21 cellular contexts compared by ENCODE assay signal in the genomic region with DNA sequence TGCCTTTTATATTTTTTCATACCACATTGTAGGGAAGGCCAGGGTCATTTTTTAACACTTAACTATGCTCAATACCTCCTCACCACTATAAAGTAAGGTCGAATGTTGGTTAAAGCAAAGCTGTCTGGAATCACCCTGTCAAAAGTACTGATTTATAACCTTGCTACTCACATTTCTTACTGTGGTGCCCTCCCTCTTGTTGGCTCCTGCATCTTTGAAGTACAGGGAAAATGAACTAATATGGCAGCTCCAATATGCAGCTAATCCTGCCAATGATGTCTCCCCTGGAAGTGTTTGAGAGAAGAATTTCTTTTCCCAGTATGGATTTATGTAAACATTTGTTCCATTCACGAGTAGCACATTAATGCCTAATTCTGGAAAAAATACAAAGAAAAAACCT.
DNase-seq lines count a peak whose midpoint lies in the region; ATAC-seq, FAIRE-seq and TF ChIP-seq lines count a peak whose summit lies in the region.
"Had no signal": no experiment of that assay in that cellular context is flagged by ENCODE, and none has a peak within 500 bp of the region (broad histone marks: within the 10 kb centered on the region; RNA-seq: fewer than 3 reads in every experiment).

No MANE protein-coding gene starts in this region.

- no peak for FAIRE-seq in HepG2 (lab: Jason Lieb, UNC)
- FAIRE-seq in urothelium cell line (lab: Jason Lieb, UNC) = no peak
- FAIRE-seq: GM12892 had no signal

- H4K91ac ChIP-seq in mesenchymal stem cell (ENCODE audit: low read length) = no peak overlapping the region

- no peak overlapping the region for H2BK120ac ChIP-seq in mesenchymal stem cell (ENCODE audit: low read depth, low read length)

- H4K8ac ChIP-seq in mesenchymal stem cell (ENCODE audit: low read length) = no peak overlapping the region

- no peak overlapping the region for H3K14ac ChIP-seq in mesenchymal stem cell (ENCODE audit: low read length in 2 of 2)

- no peaks in the 10 kb centered on the region for H3K79me2 ChIP-seq in HepG2 (ENCODE audit: insufficient read depth, low read length)
- H3K79me2 ChIP-seq: parathyroid adenoma had no signal

- intact Hi-C loops in HepG2 (cut with micrococcal nuclease; ENCODE audit: unreplicated experiment) (loop anchor here (2.0 kb wide), 3 partner anchors 30 to 1190 kb away; no protein-coding TSS in a partner anchor), right lobe of liver (cut with DNase I) (no loop called here)

- TF ChIP-seq EP300 in HepG2 (IDR thresholded peaks at IDR 0.05; ENCODE audit: low read depth in 2 of 2, low read length in 2 of 2) (no peak), HepG2 (CRISPR knock-in tag; IDR thresholded peaks at IDR 0.05; ENCODE audit: borderline replicate concordance) (no peak)

- 8% methylated on average over 2 of the region's 2 CpGs for WGBS in HepG2 (ENCODE audit: low lambda C conversion rate)
- WGBS in right lobe of liver (ENCODE audit: insufficient coverage, low coverage, low lambda C conversion rate, missing lambda C conversion rate) = 23% methylated on average over 2 of the region's 2 CpGs
- 58% methylated on average over 1 of the region's 2 CpGs for WGBS in mesenchymal stem cell

- H3K4me2 ChIP-seq in HepG2 (ENCODE audit: low read depth, low read length) (peak overlapping the region; percentile 47; the same call in 1 of the 2 replicates), mesenchymal stem cell (ENCODE audit: low read length, poor library complexity, severe bottlenecking) (no peak overlapping the region)
- H3K4me2 ChIP-seq: KMS-11 had no signal

- DNase-seq in HepG2 (ENCODE audit: low spot score) (no peak), right lobe of liver (no peak), NCI-H446 (lab: John Stamatoyannopoulos, UW) (peak; percentile 57 to 68), coronary artery (ENCODE audit: low spot score) (no peak), urothelium cell line (ENCODE audit: low spot score) (peak; percentile 21), mesenchymal stem cell (no peak)
- DNase-seq in activated naive CD4-positive, alpha-beta T cell treated with Interleukin-2 at 50 U/mL for 16 hours = no peak
- DNase-seq: central memory CD4-positive, alpha-beta T cell; effector CD4-positive, alpha-beta T cell; glutamatergic neuron; HCEC 1CT; lower lobe of right lung; naive B cell; NCI-H524 treated with DMSO at 0.1 percent for 48 hours; OCI-M1; stimulated activated CD4-positive, alpha-beta T cell treated with anti-CD3 and anti-CD28 coated beads, Interleukin-4, amount 100 ng/mL, for 1 hour had no signal

- no peak overlapping the region for H2AFZ ChIP-seq in HepG2 (ENCODE audit: low read length)
- H2AFZ ChIP-seq in mesenchymal stem cell (ENCODE audit: low read depth, low read length) = no peak overlapping the region
- H2AFZ ChIP-seq: parathyroid adenoma had no signal

- H2AK5ac ChIP-seq in mesenchymal stem cell (ENCODE audit: low read length, severe bottlenecking) = no peak overlapping the region

- TF ChIP-seq CTCF in HepG2 (CRISPR knock-in tag; IDR thresholded peaks at IDR 0.05) = no peak
- no peak for TF ChIP-seq CTCF in right lobe of liver (IDR thresholded peaks at IDR 0.05)
- no peak for TF ChIP-seq CTCF in coronary artery (IDR thresholded peaks at IDR 0.05)

- in situ Hi-C loops in HepG2 (cut with HindIII; ENCODE audit: extremely low pct_ligation_motif_present, low pct_unique_long_range_greater_than_20kb) = no loop called here

- TF ChIP-seq POLR2A in HepG2 (IDR thresholded peaks at IDR 0.05; ENCODE audit: insufficient read depth in 1 of 2, low read depth in 2 of 2, low read length in 2 of 2) (no peak), right lobe of liver (IDR thresholded peaks at IDR 0.05) (no peak)

- H3K27me3 ChIP-seq in HepG2 (ENCODE audit: control insufficient read depth in 1 of 2, insufficient read depth in 2 of 2, low read length in 2 of 2) (no peaks in the 10 kb centered on the region), right lobe of liver (peaks cover 0 to 4% of the 10 kb centered on the region in 2 donors), mesenchymal stem cell (ENCODE audit: control insufficient read depth in 1 of 2, insufficient read depth in 1 of 2, low read length in 2 of 2) (no peaks in the 10 kb centered on the region)

- H3K9me3 ChIP-seq in HepG2 (ENCODE audit: low read length) = no peaks in the 10 kb centered on the region
- H3K9me3 ChIP-seq in right lobe of liver = no peaks in the 10 kb centered on the region
- no peaks in the 10 kb centered on the region for H3K9me3 ChIP-seq in mesenchymal stem cell (ENCODE audit: control insufficient read depth, low read length)
- H3K9me3 ChIP-seq: lower lobe of right lung had no signal

- H4K20me1 ChIP-seq in HepG2 (ENCODE audit: insufficient read depth, low read length) = no peaks in the 10 kb centered on the region

- no TSS peak for BruUV-seq in HepG2 (replicated peaks; lab: Mats Ljungman, UMichigan)

- no peaks in the 10 kb centered on the region for H3K79me1 ChIP-seq in mesenchymal stem cell (replicated peaks; ENCODE audit: low read length, poor library complexity, severe bottlenecking)

- no peak for TF ChIP-seq RAD21 in HepG2 (CRISPR knock-in tag; IDR thresholded peaks at IDR 0.05)

- CTCF ChIA-PET in HepG2 (lab: Yijun Ruan, JAX; ENCODE audit: low intra/inter-chr PET ratio, low total read pairs) = no interaction called here

- no peak overlapping the region for H3K18ac ChIP-seq in mesenchymal stem cell (ENCODE audit: low read depth in 1 of 2, low read length in 2 of 2)

- H2BK15ac ChIP-seq in mesenchymal stem cell (ENCODE audit: low read depth, poor library complexity, severe bottlenecking) = no peak overlapping the region

- no peaks in the 10 kb centered on the region for H3K36me3 ChIP-seq in HepG2 (replicated peaks in 1 of 2; ENCODE audit: control insufficient read depth in 1 of 2, insufficient read depth in 2 of 2, low read length in 2 of 2)
- H3K36me3 ChIP-seq in right lobe of liver = no peaks in the 10 kb centered on the region
- H3K36me3 ChIP-seq in mesenchymal stem cell (ENCODE audit: control insufficient read depth in 1 of 2, insufficient read depth in 2 of 2, low read depth in 1 of 2, low read length in 2 of 2) = no peaks in the 10 kb centered on the region
- H3K36me3 ChIP-seq: lower lobe of right lung had no signal

- no peak overlapping the region for H3K23ac ChIP-seq in mesenchymal stem cell (ENCODE audit: low read length in 2 of 2)

- H3K4me3 ChIP-seq in HepG2 (replicated peaks in 1 of 3; ENCODE audit: insufficient read depth in 1 of 3, low read depth in 2 of 3, low read length in 3 of 3) (no peak overlapping the region; a peak in 1 of 6 replicates), right lobe of liver (no peak overlapping the region), coronary artery (no peak overlapping the region), mesenchymal stem cell (ENCODE audit: insufficient read depth in 1 of 2, low read depth in 1 of 2, low read length in 2 of 2) (no peak overlapping the region)
- H3K4me3 ChIP-seq: lower lobe of right lung had no signal

- peaks cover 71% of the 10 kb centered on the region for H3K4me1 ChIP-seq in HepG2 (ENCODE audit: insufficient read depth, low read length)
- H3K4me1 ChIP-seq in right lobe of liver = peaks cover 0 to 13% (median 6%) of the 10 kb centered on the region in 4 donors
- peaks cover 7% of the 10 kb centered on the region for H3K4me1 ChIP-seq in mesenchymal stem cell (ENCODE audit: control insufficient read depth, insufficient read depth, low read depth, low read length)
- H3K4me1 ChIP-seq: lower lobe of right lung, parathyroid adenoma had no signal

- H3K9ac ChIP-seq in HepG2 (ENCODE audit: insufficient read depth, low read depth, low read length) (peak overlapping the region; percentile 58), mesenchymal stem cell (ENCODE audit: low read length) (no peak overlapping the region)
- H3K9ac ChIP-seq: KMS-11, parathyroid adenoma had no signal

- no peak overlapping the region for H2BK12ac ChIP-seq in mesenchymal stem cell (ENCODE audit: low read length in 2 of 2)

- no peak overlapping the region for H3K4ac ChIP-seq in mesenchymal stem cell (ENCODE audit: low read depth in 1 of 2, low read length in 2 of 2)

- POLR2A ChIA-PET in HepG2 (lab: Yijun Ruan, JAX) = interaction anchor here (1.1 to 5.0 kb wide), 14 partner anchors 9 to 691 kb away, joined by 3 to 52 read pairs (median 8); a partner anchor contains a TSS

- H2BK5ac ChIP-seq in mesenchymal stem cell (ENCODE audit: low read depth, low read length, poor library complexity, severe bottlenecking) = no peak overlapping the region

- ATAC-seq in HepG2 (peak; percentile 12; the same call in 2 of the 3 replicates), right lobe of liver (no peak), HG02623 (IDR thresholded peaks at IDR 0.05; ENCODE audit: unreplicated experiment) (no peak)
- ATAC-seq: activated CD4-positive, CD25-positive, alpha-beta regulatory T cell treated with anti-CD3 and anti-CD28 coated beads, Interleukin-2, amount 50 U/mL, for 24 hours; lower lobe of right lung had no signal

- H3K27ac ChIP-seq in HepG2 (ENCODE audit: extremely low read length, insufficient read depth, low read length) (peak overlapping the region; percentile 72), right lobe of liver (no peak overlapping the region), coronary artery (peak overlapping the region; percentile 35 to 80), mesenchymal stem cell (ENCODE audit: low read length, poor library complexity, severe bottlenecking) (no peak overlapping the region)
- H3K27ac ChIP-seq: KMS-11, lower lobe of right lung, parathyroid adenoma had no signal

TF ChIP-seq in HepG2, 621 proteins besides CTCF, POLR2A, EP300 and RAD21 (continues in another document):
- TF ChIP-seq EHMT2 (IDR thresholded peaks at IDR 0.05; ENCODE audit: borderline replicate concordance, low read depth, low read length) = no peak
- TF ChIP-seq, protein P1, sequence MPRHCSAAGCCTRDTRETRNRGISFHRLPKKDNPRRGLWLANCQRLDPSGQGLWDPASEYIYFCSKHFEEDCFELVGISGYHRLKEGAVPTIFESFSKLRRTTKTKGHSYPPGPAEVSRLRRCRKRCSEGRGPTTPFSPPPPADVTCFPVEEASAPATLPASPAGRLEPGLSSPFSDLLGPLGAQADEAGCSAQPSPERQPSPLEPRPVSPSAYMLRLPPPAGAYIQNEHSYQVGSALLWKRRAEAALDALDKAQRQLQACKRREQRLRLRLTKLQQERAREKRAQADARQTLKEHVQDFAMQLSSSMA (CRISPR knock-in tag; IDR thresholded peaks at IDR 0.05) = no peak
- TF ChIP-seq, protein P2, sequence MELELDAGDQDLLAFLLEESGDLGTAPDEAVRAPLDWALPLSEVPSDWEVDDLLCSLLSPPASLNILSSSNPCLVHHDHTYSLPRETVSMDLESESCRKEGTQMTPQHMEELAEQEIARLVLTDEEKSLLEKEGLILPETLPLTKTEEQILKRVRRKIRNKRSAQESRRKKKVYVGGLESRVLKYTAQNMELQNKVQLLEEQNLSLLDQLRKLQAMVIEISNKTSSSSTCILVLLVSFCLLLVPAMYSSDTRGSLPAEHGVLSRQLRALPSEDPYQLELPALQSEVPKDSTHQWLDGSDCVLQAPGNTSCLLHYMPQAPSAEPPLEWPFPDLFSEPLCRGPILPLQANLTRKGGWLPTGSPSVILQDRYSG (CRISPR knock-in tag; IDR thresholded peaks at IDR 0.05) = no peak

Comparison
In these comparisons a context has a peak if more than half of its experiments do, and no peak if none do; other contexts are left out.
1. H3K27ac ChIP-seq: peak in HepG2 (single experiment) and coronary artery (2 of 2); none in right lobe of liver (0 of 3) and mesenchymal stem cell (single experiment).
2. DNase-seq: peak in NCI-H446 (2 of 2) and urothelium cell line (single experiment); none in HepG2 (single experiment), right lobe of liver (0 of 3), coronary artery (single experiment), activated naive CD4-positive, alpha-beta T cell treated with Interleukin-2 at 50 U/mL for 16 hours (single experiment) and mesenchymal stem cell (single experiment).